In the genomic region with DNA sequence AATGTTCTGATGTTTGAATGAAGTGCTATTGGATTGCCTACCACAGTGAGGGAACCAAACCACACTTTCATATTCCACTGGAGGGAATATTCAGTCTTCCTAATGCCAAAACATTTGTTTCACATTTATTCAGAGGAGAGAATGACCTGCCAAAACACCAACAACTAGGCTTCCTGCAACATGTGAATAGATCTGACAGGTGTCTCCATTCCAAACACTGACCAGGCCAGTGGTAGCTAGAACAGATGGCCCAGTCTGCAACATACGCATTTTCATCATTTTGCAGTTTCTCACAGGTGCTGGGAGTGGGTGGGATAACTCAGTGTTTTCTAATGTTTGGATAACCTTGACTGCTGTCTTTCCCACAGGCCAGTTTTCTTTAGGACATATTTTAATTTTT, we compare ENCODE assay signal across 18 cellular contexts.
"Had no signal": no experiment of that assay in that cellular context is flagged by ENCODE, and none has a peak within 500 bp of the region (broad histone marks: within the 10 kb centered on the region; RNA-seq: fewer than 3 reads in every experiment).

No MANE protein-coding gene starts in this region.

- H3K27ac ChIP-seq: coronary artery, heart left ventricle, neutrophil, psoas muscle, right lobe of liver, spleen, thoracic aorta, transverse colon had no signal

- ATAC-seq: heart left ventricle; naive thymus-derived CD8-positive, alpha-beta T cell; psoas muscle; right lobe of liver; stimulated activated naive B cell treated with anti-CD40 and anti-IgM and Interleukin-4, amounts not matched to agents 10 μg/mL and 1 μg/mL and 100 μg/mL, for 72 hours; stimulated activated naive CD8-positive, alpha-beta T cell treated with anti-CD3 and anti-CD28 coated beads, Interleukin-15, amount 100 ng/mL, for 72 hours had no signal

- H3K4me1 ChIP-seq: heart left ventricle, psoas muscle, right lobe of liver, spleen, transverse colon had no signal

- H3K27me3 ChIP-seq: neutrophil, right lobe of liver, spleen, transverse colon had no signal

- DNase-seq: effector CD8-positive, alpha-beta T cell; heart left ventricle; hippocampal formation; kidney glomerular epithelial cell; naive thymus-derived CD8-positive, alpha-beta T cell; psoas muscle; retina; right lobe of liver; spleen; stimulated activated CD4-positive, alpha-beta T cell treated with anti-CD3 and anti-CD28 coated beads, Interleukin-15, amount 100 ng/mL, for 24 hours; stimulated activated CD4-positive, alpha-beta T cell treated with anti-CD3 and anti-CD28 coated beads, Interleukin-1b, Interleukin-23, amount 100 ng/mL, for 48 hours; stimulated activated CD4-positive, alpha-beta T cell treated with anti-CD3 and anti-CD28 coated beads, Interleukin-4, amount 100 ng/mL, for 4 hours; stimulated activated naive B cell treated with anti-CD40 and anti-IgM and Interleukin-4, amounts not matched to agents 10 μg/mL and 1 μg/mL and 100 μg/mL, for 72 hours; stimulated activated naive CD8-positive, alpha-beta T cell treated with anti-CD3 and anti-CD28 coated beads, Interleukin-15, amount 100 ng/mL, for 72 hours; transverse colon had no signal
